In genomic region chr11:3859373-3859881, GRCh38 we compare ENCODE assay signal across 8 cellular contexts. TPM values are rescaled to one million over a fixed set of nuclear protein-coding genes. Genes with fewer than 3 reads are reported as not detected.
DNase-seq lines count a peak whose midpoint lies in the region; ATAC-seq and TF ChIP-seq lines count a peak whose summit lies in the region.

No MANE protein-coding gene starts in this region.

- peaks cover 41 to 84% (median 65%) of the 10 kb centered on the region in 4 donors for H3K4me1 Mint-ChIP-seq in CD4-positive, CD25-positive, alpha-beta regulatory T cell

- TF ChIP-seq CTCF in body of pancreas (IDR thresholded peaks at IDR 0.05), result no peak
- no peak for TF ChIP-seq CTCF in sigmoid colon (IDR thresholded peaks at IDR 0.05)

- H3K27ac Mint-ChIP-seq in CD4-positive, CD25-positive, alpha-beta regulatory T cell, result peak overlapping the region; percentile 78 to 96 (median 91)

- peaks cover 80% of the 10 kb centered on the region for H3K4me1 ChIP-seq in CD4-positive, CD25-positive, alpha-beta regulatory T cell (ENCODE audit: control insufficient read depth, insufficient read depth, low read length, poor library complexity, severe bottlenecking)
- H3K4me1 ChIP-seq in body of pancreas, result peaks cover 54% of the 10 kb centered on the region
- peaks cover 0 to 66% (median 54%) of the 10 kb centered on the region in 4 donors for H3K4me1 ChIP-seq in sigmoid colon

- H3K36me3 Mint-ChIP-seq in CD4-positive, CD25-positive, alpha-beta regulatory T cell, result peaks cover 11% of the 10 kb centered on the region

- H3K9me3 Mint-ChIP-seq in CD4-positive, CD25-positive, alpha-beta regulatory T cell, result peaks cover 0 to 1% (median 0%) of the 10 kb centered on the region in 7 donors

- DNase-seq in CD4-positive, CD25-positive, alpha-beta regulatory T cell, result peak in 1 of 3 donors; percentile 57
- peak in 39 of 76 experiments; percentile 12 to 68 (median 31) for DNase-seq in HUDEP-2 (lab: John Stamatoyannopoulos, UW; ENCODE audit: unreplicated experiment in 76 of 76)
- DNase-seq in body of pancreas, result peak; percentile 41 to 61 (median 49)
- DNase-seq in sigmoid colon, result no peak
- DNase-seq in hepatic stellate cell (ENCODE audit: low spot score), result no peak
- no peak for DNase-seq in ACHN
- no peak for DNase-seq in GF-D8 (lab: John Stamatoyannopoulos, UW)

- no peak for ATAC-seq in CD4-positive, CD25-positive, alpha-beta regulatory T cell (ENCODE audit: low read depth in 2 of 2)
- peak; percentile 34 for ATAC-seq in GM19328 (IDR thresholded peaks at IDR 0.05; ENCODE audit: unreplicated experiment)
- ATAC-seq in body of pancreas, result no peak

- no peaks in the 10 kb centered on the region for H3K27me3 Mint-ChIP-seq in CD4-positive, CD25-positive, alpha-beta regulatory T cell

- intact Hi-C loops in body of pancreas (cut with DNase I) (no loop called here), sigmoid colon (cut with DNase I) (loop anchor here (5.0 kb wide), 1 partner anchor 88 kb away; no protein-coding TSS in a partner anchor)

- H3K27me3 ChIP-seq in CD4-positive, CD25-positive, alpha-beta regulatory T cell (ENCODE audit: control insufficient read depth, insufficient read depth, low read length), result no peaks in the 10 kb centered on the region
- no peaks in the 10 kb centered on the region for H3K27me3 ChIP-seq in body of pancreas
- no peaks in the 10 kb centered on the region for H3K27me3 ChIP-seq in sigmoid colon

- no peak for TF ChIP-seq EP300 in sigmoid colon (IDR thresholded peaks at IDR 0.05)

- H3K4me3 ChIP-seq in CD4-positive, CD25-positive, alpha-beta regulatory T cell (ENCODE audit: low read depth, low read length), result peak overlapping the region; percentile 97
- H3K4me3 ChIP-seq in body of pancreas (no peak overlapping the region), sigmoid colon (peak overlapping the region in 1 of 4 donors; percentile 15)

- no peak for TF ChIP-seq POLR2A in body of pancreas (IDR thresholded peaks at IDR 0.05)
- TF ChIP-seq POLR2A in sigmoid colon (IDR thresholded peaks at IDR 0.05), result no peak

- peak overlapping the region; percentile 82 to 98 (median 89) for H3K4me3 Mint-ChIP-seq in CD4-positive, CD25-positive, alpha-beta regulatory T cell

- peak overlapping the region; percentile 72 for H3K27ac ChIP-seq in CD4-positive, CD25-positive, alpha-beta regulatory T cell (ENCODE audit: insufficient read depth, low read length, poor library complexity, severe bottlenecking)
- peak overlapping the region in 1 of 4 donors; percentile 48 for H3K27ac ChIP-seq in body of pancreas
- H3K27ac ChIP-seq in sigmoid colon, result peak overlapping the region in 3 of 4 donors; percentile 64 to 100 (median 99)

- no peaks in the 10 kb centered on the region for H3K9me3 ChIP-seq in CD4-positive, CD25-positive, alpha-beta regulatory T cell (ENCODE audit: control insufficient read depth in 2 of 2, low read length in 2 of 2)
- H3K9me3 ChIP-seq in body of pancreas (no peaks in the 10 kb centered on the region), sigmoid colon (no peaks in the 10 kb centered on the region)

- in situ Hi-C loops in ACHN (cut with HindIII; ENCODE audit: low pct_ligation_motif_present, low pct_unique_long_range_greater_than_20kb, low sequenced_read_pairs), result loop anchor here (10.0 to 25.0 kb wide), 2 partner anchors 103 to 195 kb away; no protein-coding TSS in a partner anchor

- WGBS in body of pancreas, 2 donors, result 64 to 68% methylated on average over 4 of the region's 4 CpGs
- WGBS in sigmoid colon, 2 donors, result 66 to 68% methylated on average over 4 of the region's 4 CpGs

- H3K36me3 ChIP-seq in CD4-positive, CD25-positive, alpha-beta regulatory T cell (ENCODE audit: control insufficient read depth, insufficient read depth, low read length), result no peaks in the 10 kb centered on the region
- H3K36me3 ChIP-seq in body of pancreas (replicated peaks in 1 of 2; ENCODE audit: insufficient read depth in 1 of 2, low read depth in 2 of 2), result no peaks in the 10 kb centered on the region
- no peaks in the 10 kb centered on the region for H3K36me3 ChIP-seq in sigmoid colon

RNA-seq across cellular contexts. Expression of gene STIM1, which starts 4.0 kb away (rescaled TPM):
- 134 TPM for total RNA-seq in CD4-positive, CD25-positive, alpha-beta regulatory T cell
- 10 to 100 TPM; 25.7 to 30.6 (median 29.7) TPM for polyA plus RNA-seq in CD4-positive, CD25-positive, alpha-beta regulatory T cell
- total RNA-seq in body of pancreas, result 10 to 100 TPM; 20.4 to 24.6 TPM
- total RNA-seq in sigmoid colon, result 10 to 100 TPM; 24.7 to 37.4 (median 30.4) TPM
- polyA plus RNA-seq in sigmoid colon, result 10 to 100 TPM in 2 of 3 donors, 1 to 10 TPM in 1; 5.3 to 44.8 (median 15.6) TPM

RNA-seq across cellular contexts. Expression of gene RHOG, which starts 18.7 kb away (rescaled TPM):
- total RNA-seq in CD4-positive, CD25-positive, alpha-beta regulatory T cell, result 173 TPM
- 100 to 1,000 TPM; 222 to 276 (median 240) TPM for polyA plus RNA-seq in CD4-positive, CD25-positive, alpha-beta regulatory T cell
- 10 to 100 TPM; 10.9 to 15.8 TPM for total RNA-seq in body of pancreas
- total RNA-seq in sigmoid colon, result 10 to 100 TPM; 37.3 to 48.7 (median 46.0) TPM
- polyA plus RNA-seq in sigmoid colon, result 10 to 100 TPM; 59.5 to 90.3 (median 81.8) TPM

RNA-seq across cellular contexts. Expression of gene PGAP2, which starts 51.1 kb away (rescaled TPM):
- total RNA-seq in CD4-positive, CD25-positive, alpha-beta regulatory T cell, result 11.6 TPM
- 10 to 100 TPM; 11.4 to 16.7 (median 14.0) TPM for polyA plus RNA-seq in CD4-positive, CD25-positive, alpha-beta regulatory T cell
- total RNA-seq in body of pancreas, result 10 to 100 TPM; 21.5 to 24.1 TPM
- 1 to 10 TPM; 3.7 to 7.1 (median 4.5) TPM for total RNA-seq in sigmoid colon
- 10 to 100 TPM in 2 of 3 donors, 1 to 10 TPM in 1; 6.9 to 19.4 (median 11.4) TPM for polyA plus RNA-seq in sigmoid colon

Comparison
In these comparisons a context has a peak if more than half of its experiments do, and no peak if none do; other contexts are left out.
1. DNase-seq: peak in HUDEP-2 (39 of 76) and body of pancreas (4 of 4); none in sigmoid colon (single experiment), hepatic stellate cell (single experiment), ACHN (single experiment) and GF-D8 (single experiment).